ENCODE assay signal across 8 cellular contexts in the genomic region with DNA sequence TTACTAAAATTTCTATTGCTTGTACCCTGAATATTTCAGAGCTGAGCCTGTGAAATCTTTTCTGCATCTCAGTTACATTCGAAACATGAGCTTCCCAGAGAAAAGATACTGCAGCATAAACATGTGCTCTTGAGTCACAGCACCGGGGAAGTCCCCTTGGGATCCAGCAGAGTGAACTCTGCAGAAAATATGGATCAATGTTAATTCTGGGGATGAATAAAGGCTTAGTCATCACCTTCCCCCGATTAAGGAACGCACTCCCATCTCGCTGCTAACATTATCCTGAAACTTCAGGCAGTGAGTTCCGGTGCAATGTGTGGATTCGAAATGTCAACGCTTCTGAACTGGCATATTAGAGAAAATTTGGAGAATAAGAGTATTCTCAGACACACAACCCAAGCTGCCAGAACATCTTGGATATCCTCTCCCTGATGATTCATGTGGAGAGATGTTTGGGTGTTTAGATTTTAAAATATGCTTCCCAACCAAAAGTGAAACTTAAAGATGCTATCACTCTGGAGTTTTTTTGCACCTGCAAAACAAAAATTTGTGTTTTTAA.
DNase-seq lines count a peak whose midpoint lies in the region; ATAC-seq, FAIRE-seq and TF ChIP-seq lines count a peak whose summit lies in the region.

No MANE protein-coding gene starts in this region.

- peaks cover 10% of the 10 kb centered on the region for H3K4me1 ChIP-seq in ovary (ENCODE audit: insufficient read depth)

- TF ChIP-seq CTCF in epithelial cell of proximal tubule (conservative IDR thresholded peaks at IDR 0.05; ENCODE audit: low read depth, low read length) (no peak), ovary (IDR thresholded peaks at IDR 0.05) (no peak)

- H3K27me3 ChIP-seq in ovary = no peaks in the 10 kb centered on the region

- DNase-seq in GM04503 (ENCODE audit: low read depth) (peak; percentile 83), RCC 7860 (ENCODE audit: low spot score) (peak; percentile 69), epithelial cell of proximal tubule (ENCODE audit: low read depth) (peak; percentile 89), ovary (peak in 2 of 5 donors; percentile 33 to 55), NCI-H524 (lab: John Stamatoyannopoulos, UW) (no peak), NCI-H146 (lab: John Stamatoyannopoulos, UW) (no peak)
- DNase-seq in activated CD4-positive, alpha-beta T cell treated with anti-CD3 and anti-CD28 coated beads, Interleukin-2, amount 50 U/mL, for 1 hour = no peak

- peak; percentile 83 for FAIRE-seq in RCC 7860 (lab: Jason Lieb, UNC)

- intact Hi-C loops in ovary (cut with DNase I) = loop anchor here in 1 of 4 donors (10.0 kb wide), 1 partner anchor 91 kb away; a partner anchor contains a TSS

- no peak for ATAC-seq in GM18861 (IDR thresholded peaks at IDR 0.05; ENCODE audit: unreplicated experiment)

- 0 to 2% (median 2%) methylated on average over 8 of the region's 8 CpGs for WGBS in ovary, 3 donors

- TF ChIP-seq EP300 in ovary (IDR thresholded peaks at IDR 0.05) = no peak

- H3K4me3 ChIP-seq in epithelial cell of proximal tubule (ENCODE audit: low read depth, low read length) (peak overlapping the region; percentile 24), ovary (peak overlapping the region; percentile 26)

- H3K9me3 ChIP-seq in ovary = no peaks in the 10 kb centered on the region

- TF ChIP-seq POLR2A in ovary (IDR thresholded peaks at IDR 0.05) = no peak

- peak overlapping the region in 1 of 2 donors; percentile 79 for H3K27ac ChIP-seq in ovary

- H3K36me3 ChIP-seq in ovary = no peaks in the 10 kb centered on the region

Comparison
In these comparisons a context has a peak if more than half of its experiments do, and no peak if none do; other contexts are left out.
1. DNase-seq: peak in GM04503 (single experiment), RCC 7860 (single experiment) and epithelial cell of proximal tubule (single experiment); none in NCI-H524 (0 of 2), activated CD4-positive, alpha-beta T cell treated with anti-CD3 and anti-CD28 coated beads, Interleukin-2, amount 50 U/mL, for 1 hour (single experiment) and NCI-H146 (single experiment).